Comparison of ENCODE assay signal across 8 cellular contexts in genomic region chr7:66075590-66076458, GRCh38. TPM values are rescaled to one million over a fixed set of nuclear protein-coding genes. Genes with fewer than 3 reads are reported as not detected.
DNase-seq lines count a peak whose midpoint lies in the region; ATAC-seq and TF ChIP-seq lines count a peak whose summit lies in the region.

ASL (plus strand) TSS chr7:66075819; CDS start chr7:66076082, 263 bp downstream.

- H3K9me3 Mint-ChIP-seq in CD14-positive monocyte: no peaks in the 10 kb centered on the region
- H3K9me3 Mint-ChIP-seq in activated CD4-positive, alpha-beta memory T cell treated with anti-CD3 and anti-CD28 coated beads, Interleukin-2, amount 10 ng/mL, durations not matched to agents 7 days and 5 days: no peaks in the 10 kb centered on the region

- peak within 1 kb of the TSS; percentile 69 to 92 (median 86) for H3K27ac Mint-ChIP-seq in CD14-positive monocyte
- peak within 1 kb of the TSS; percentile 62 for H3K27ac Mint-ChIP-seq in activated CD4-positive, alpha-beta memory T cell treated with anti-CD3 and anti-CD28 coated beads, Interleukin-2, amount 10 ng/mL, durations not matched to agents 7 days and 5 days

- intact Hi-C loops in CD14-positive monocyte (cut with micrococcal nuclease) (loop anchor here (2.0 to 10.0 kb wide), 3 partner anchors 39 to 91 kb away; partner anchors contain the start of genes CRCP (in 1 of the 2) and GUSB (in 1 of the 2)), dorsolateral prefrontal cortex (cut with DNase I) (loop anchor here (5.0 to 10.0 kb wide), 3 partner anchors 36 to 131 kb away; partner anchors contain the start of genes GUSB (in 2 of the 2), CRCP (in 1 of the 2) and TPST1 (in 1 of the 2)), lower leg skin (cut with DNase I; ENCODE audit: low total_unique reads) (no loop called here)

- TF ChIP-seq POLR2A in lower leg skin (IDR thresholded peaks at IDR 0.05): no peak

- peaks cover 1 to 8% (median 4%) of the 10 kb centered on the region in 3 donors for H3K27me3 Mint-ChIP-seq in CD14-positive monocyte (ENCODE audit: low read depth in 3 of 3)
- H3K27me3 Mint-ChIP-seq in activated CD4-positive, alpha-beta memory T cell treated with anti-CD3 and anti-CD28 coated beads, Interleukin-2, amount 10 ng/mL, durations not matched to agents 7 days and 5 days: peaks cover 1% of the 10 kb centered on the region

- POLR2A ChIA-PET in activated CD4-positive, alpha-beta memory T cell treated with anti-CD3 and anti-CD28 coated beads, Interleukin-2, amount 10 ng/mL, durations not matched to agents 7 days and 5 days (lab: Charles Lee): interaction anchor here (0.7 to 3.8 kb wide), 4 partner anchors 22 to 920 kb away, joined by 3 to 13 read pairs (median 4); partner anchors contain the start of genes CRCP and SBDS

- H3K27me3 ChIP-seq in dorsolateral prefrontal cortex: no peaks in the 10 kb centered on the region

- peak within 1 kb of the TSS; percentile 81 to 90 for H3K4me3 Mint-ChIP-seq in CD14-positive monocyte
- peak within 1 kb of the TSS; percentile 77 for H3K4me3 Mint-ChIP-seq in activated CD4-positive, alpha-beta memory T cell treated with anti-CD3 and anti-CD28 coated beads, Interleukin-2, amount 10 ng/mL, durations not matched to agents 7 days and 5 days

- ATAC-seq in GM19372 (IDR thresholded peaks at IDR 0.05; ENCODE audit: low read depth, unreplicated experiment) (peak; percentile 99), HG03521 (IDR thresholded peaks at IDR 0.05; ENCODE audit: unreplicated experiment) (peak; percentile 100)

- TF ChIP-seq CTCF in CD14-positive monocyte (IDR thresholded peaks at IDR 0.05) (no peak), dorsolateral prefrontal cortex (IDR thresholded peaks at IDR 0.05 in 54 of 56, conservative IDR thresholded peaks at IDR 0.05 in 2 of 56; ENCODE audit: low read depth in 1 of 56, partially characterized antibody in 56 of 56) (peak in 18 of 56 donors; percentile 4 to 46 (median 18)), lower leg skin (IDR thresholded peaks at IDR 0.05) (no peak)

- peaks cover 17% of the 10 kb centered on the region for H3K4me1 Mint-ChIP-seq in CD14-positive monocyte
- peaks cover 20% of the 10 kb centered on the region for H3K4me1 Mint-ChIP-seq in activated CD4-positive, alpha-beta memory T cell treated with anti-CD3 and anti-CD28 coated beads, Interleukin-2, amount 10 ng/mL, durations not matched to agents 7 days and 5 days

- peaks cover 5 to 8% of the 10 kb centered on the region in 2 donors for H3K36me3 Mint-ChIP-seq in CD14-positive monocyte
- no peaks in the 10 kb centered on the region for H3K36me3 Mint-ChIP-seq in activated CD4-positive, alpha-beta memory T cell treated with anti-CD3 and anti-CD28 coated beads, Interleukin-2, amount 10 ng/mL, durations not matched to agents 7 days and 5 days (ENCODE audit: low read depth)

- WGBS in lower leg skin, 2 donors: 1 to 6% methylated on average over 10 to 52 of the region's 67 CpGs

- H3K4me3 ChIP-seq in dorsolateral prefrontal cortex (peak within 1 kb of the TSS; percentile 49 to 100 (median 89)), lower leg skin (ENCODE audit: low read depth, poor library complexity, severe bottlenecking) (peak within 1 kb of the TSS; percentile 70)

- CTCF ChIA-PET in activated CD4-positive, alpha-beta memory T cell treated with anti-CD3 and anti-CD28 coated beads, Interleukin-2, amount 10 ng/mL, durations not matched to agents 7 days and 5 days (lab: Charles Lee): interaction anchor here (0.8 kb wide), 2 partner anchors 39 to 45 kb away, joined by 3 to 4 read pairs; partner anchors contain the start of gene CRCP

- DNase-seq in CD14-positive monocyte (ENCODE audit: low spot score) (peak; percentile 88), NCI-H82 (lab: John Stamatoyannopoulos, UW) (peak; percentile 95), dorsolateral prefrontal cortex (peak; percentile 88 to 99 (median 94)), lower leg skin (ENCODE audit: low spot score in 2 of 2) (peak; percentile 90 to 98)
- DNase-seq in activated CD4-positive, alpha-beta memory T cell treated with anti-CD3 and anti-CD28 coated beads, Interleukin-2, amount 10 ng/mL, durations not matched to agents 7 days and 5 days: peak; percentile 92
- peak; percentile 82 to 88 for DNase-seq in stimulated activated CD4-positive, alpha-beta T cell treated with anti-CD3 and anti-CD28 coated beads, Interleukin-4, amount 100 ng/mL, for 4 hours

- H3K27ac ChIP-seq in dorsolateral prefrontal cortex: peak within 1 kb of the TSS in 45 of 59 donors; percentile 9 to 88 (median 63)

RNA-seq across cellular contexts. Expression of gene ASL, which starts in this region (rescaled TPM):
- 10 to 100 TPM; 29.7 to 35.9 TPM for polyA plus RNA-seq in CD14-positive monocyte
- total RNA-seq in activated CD4-positive, alpha-beta memory T cell treated with anti-CD3 and anti-CD28 coated beads, Interleukin-2, amount 10 ng/mL, durations not matched to agents 7 days and 5 days: 10 to 100 TPM; 29.8 to 30.6 TPM
- total RNA-seq in dorsolateral prefrontal cortex (10 to 100 TPM; 12.3 to 38.5 (median 20.3) TPM), lower leg skin (10 to 100 TPM; 14.6 to 29.0 (median 27.9) TPM)

Comparison
In these comparisons a context has a peak if more than half of its experiments do, and no peak if none do; other contexts are left out.
1. Peak in every context shown above with its lines: DNase-seq, ATAC-seq, H3K4me3 ChIP-seq and H3K27ac ChIP-seq.